In genomic region chr2:111201214-111201613, GRCh38 we compare ENCODE assay signal across 14 cellular contexts.
A peak's percentile ranks its signal among the peaks of the same experiment; 100 is the strongest.
DNase-seq lines count a peak whose midpoint lies in the region; ATAC-seq and TF ChIP-seq lines count a peak whose summit lies in the region.
"Had no signal": no experiment of that assay in that cellular context is flagged by ENCODE, and none has a peak within 500 bp of the region (broad histone marks: within the 10 kb centered on the region; RNA-seq: fewer than 3 reads in every experiment).

No MANE protein-coding gene starts in this region.

- H3K4me1 ChIP-seq in foreskin keratinocyte: no peaks in the 10 kb centered on the region
- H3K4me1 ChIP-seq: stomach had no signal

- no peaks in the 10 kb centered on the region for H3K27me3 ChIP-seq in foreskin keratinocyte
- H3K27me3 ChIP-seq: cardiac muscle cell, neural progenitor cell, stomach had no signal

- H3K27me3 Mint-ChIP-seq in stimulated activated naive B cell treated with anti-CD40 and anti-IgM and Interleukin-4, amounts not matched to agents 10 μg/mL and 1 μg/mL and 100 μg/mL, for 72 hours: no peaks in the 10 kb centered on the region

- no peak for DNase-seq in activated CD4-positive, CD25-positive, alpha-beta regulatory T cell (lab: John Stamatoyannopoulos, UW)
- peak; percentile 35 for DNase-seq in stimulated activated naive B cell treated with anti-CD40 and anti-IgM and Interleukin-4, amounts not matched to agents 10 μg/mL and 1 μg/mL and 100 μg/mL, for 72 hours
- no peak for DNase-seq in foreskin keratinocyte
- no peak for DNase-seq in iPS-NIHi7 (ENCODE audit: extremely low spot score)
- DNase-seq in ACHN: no peak
- DNase-seq: NCI-H146, PC-3, stomach had no signal

- H3K9me3 Mint-ChIP-seq in stimulated activated naive B cell treated with anti-CD40 and anti-IgM and Interleukin-4, amounts not matched to agents 10 μg/mL and 1 μg/mL and 100 μg/mL, for 72 hours: no peaks in the 10 kb centered on the region
- H3K9me3 Mint-ChIP-seq: neural progenitor cell had no signal

- peaks cover 0 to 12% of the 10 kb centered on the region in 2 donors for H3K4me1 Mint-ChIP-seq in stimulated activated naive B cell treated with anti-CD40 and anti-IgM and Interleukin-4, amounts not matched to agents 10 μg/mL and 1 μg/mL and 100 μg/mL, for 72 hours

- H3K27ac Mint-ChIP-seq in stimulated activated naive B cell treated with anti-CD40 and anti-IgM and Interleukin-4, amounts not matched to agents 10 μg/mL and 1 μg/mL and 100 μg/mL, for 72 hours: no peak overlapping the region
- H3K27ac Mint-ChIP-seq: neural progenitor cell had no signal

- in situ Hi-C loops in ACHN (cut with HindIII; ENCODE audit: low pct_ligation_motif_present, low pct_unique_long_range_greater_than_20kb, low sequenced_read_pairs): no loop called here

- no peak overlapping the region for H3K4me3 Mint-ChIP-seq in stimulated activated naive B cell treated with anti-CD40 and anti-IgM and Interleukin-4, amounts not matched to agents 10 μg/mL and 1 μg/mL and 100 μg/mL, for 72 hours
- H3K4me3 Mint-ChIP-seq: neural progenitor cell had no signal

- no peak overlapping the region for H3K27ac ChIP-seq in foreskin keratinocyte
- H3K27ac ChIP-seq: 22Rv1, cardiac muscle cell, neural progenitor cell, stomach had no signal

- ATAC-seq in activated CD4-positive, CD25-positive, alpha-beta regulatory T cell treated with anti-CD3 and anti-CD28 coated beads, Interleukin-2, amount 50 U/mL, for 24 hours: peak; percentile 43 to 56
- ATAC-seq in HG02623 (IDR thresholded peaks at IDR 0.05; ENCODE audit: unreplicated experiment) (peak; percentile 76), HG03457 (IDR thresholded peaks at IDR 0.05; ENCODE audit: unreplicated experiment) (peak; percentile 68), foreskin keratinocyte (no peak)
- peak; percentile 75 to 86 for ATAC-seq in stimulated activated naive B cell treated with anti-CD40 and anti-IgM and Interleukin-4, amounts not matched to agents 10 μg/mL and 1 μg/mL and 100 μg/mL, for 72 hours (replicated peaks)

- H3K36me3 Mint-ChIP-seq in stimulated activated naive B cell treated with anti-CD40 and anti-IgM and Interleukin-4, amounts not matched to agents 10 μg/mL and 1 μg/mL and 100 μg/mL, for 72 hours: no peaks in the 10 kb centered on the region
- H3K36me3 Mint-ChIP-seq: neural progenitor cell had no signal

- TF ChIP-seq CTCF in foreskin keratinocyte (conservative IDR thresholded peaks at IDR 0.05): no peak
